Comparison of ENCODE assay signal across 15 cellular contexts in the genomic region with DNA sequence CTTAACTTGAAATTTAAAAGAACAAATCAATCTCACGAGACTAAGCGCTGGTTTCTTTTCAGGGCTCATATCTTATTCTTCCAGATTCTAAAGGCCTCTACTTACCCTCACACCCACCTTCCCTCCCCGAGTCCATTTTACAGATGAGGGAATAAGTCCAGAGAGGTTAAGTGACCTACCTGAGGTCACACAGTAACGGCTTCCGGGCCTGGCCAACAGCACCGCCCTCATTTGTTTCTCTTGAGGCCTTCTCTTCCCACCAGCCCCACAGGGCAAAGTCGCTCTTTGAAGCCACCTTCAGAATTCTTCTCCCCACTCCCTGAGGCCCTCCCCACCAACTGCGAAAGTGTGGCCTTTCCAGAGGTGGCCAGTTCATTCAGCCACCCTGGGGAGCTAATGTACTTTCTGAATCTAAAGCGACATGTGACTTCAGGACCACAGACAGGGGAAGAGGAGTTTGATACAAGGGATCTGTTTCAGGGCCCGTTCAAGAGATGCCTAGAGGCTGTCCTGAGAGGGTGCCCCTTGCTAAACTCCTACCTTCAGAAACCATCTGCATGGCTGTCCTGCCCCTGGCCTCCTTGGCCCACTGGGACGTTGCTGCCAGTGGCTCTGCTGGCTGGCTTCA.
"Had no signal": no experiment of that assay in that cellular context is flagged by ENCODE, and none has a peak within 500 bp of the region (broad histone marks: within the 10 kb centered on the region; RNA-seq: fewer than 3 reads in every experiment).

No MANE protein-coding gene starts in this region.

- H3K9me3 ChIP-seq: colonic mucosa, heart left ventricle, ovary, right atrium auricular region had no signal

- FAIRE-seq: islet of Langerhans, small intestine, urothelium cell line had no signal

- H3K36me3 ChIP-seq: colonic mucosa, heart left ventricle, ovary, right atrium auricular region had no signal

- DNase-seq: colonic mucosa; dermis blood vessel endothelial cell; foreskin keratinocyte; heart left ventricle; hypothalamus; nephron progenitor cell; ovary; small intestine; stimulated activated CD4-positive, alpha-beta T cell treated with anti-CD3 and anti-CD28 coated beads, Interleukin-12 subunit alpha, Interleukin-12 subunit beta, amount 100 ng/mL, for 4 hours; stimulated activated naive CD4-positive, alpha-beta T cell treated with Interleukin-2 at 50 U/mL for 16 hours; trophoblast cell had no signal

- H3K4me3 ChIP-seq: colonic mucosa, heart left ventricle, ovary, right atrium auricular region had no signal

- ATAC-seq: foreskin keratinocyte, heart left ventricle, left lobe of liver had no signal

- H3K27me3 ChIP-seq: colonic mucosa, foreskin keratinocyte, heart left ventricle, ovary, right atrium auricular region had no signal

- H3K4me1 ChIP-seq: colonic mucosa, foreskin keratinocyte, right atrium auricular region had no signal

- H3K27ac ChIP-seq: colonic mucosa, foreskin keratinocyte, heart left ventricle, ovary, right atrium auricular region had no signal
